In genomic region chr1:182588460-182589396, GRCh38 we compare ENCODE assay signal across 1 cellular context.
TF ChIP-seq lines count a peak whose summit lies in the region.

Gene RNASEL (minus strand): TSS chr1:182589256. CDS start chr1:182586806, 2,450 bp downstream.

TF ChIP-seq in K562, 482 proteins besides CTCF, POLR2A, EP300 and RAD21 (continued from another document and continues in another):
- no peak for TF ChIP-seq IRF1 (CRISPR knock-in tag; IDR thresholded peaks at IDR 0.05; ENCODE audit: borderline replicate concordance)
- TF ChIP-seq NFATC3 (IDR thresholded peaks at IDR 0.05), result no peak
- no peak for TF ChIP-seq XRCC4 (IDR thresholded peaks at IDR 0.05; ENCODE audit: extremely low read depth, insufficient read depth, insufficient read length)
- no peak for TF ChIP-seq TCF3 (CRISPR knock-in tag; IDR thresholded peaks at IDR 0.05)
- peak; percentile 63; the same call in 1 of the 2 replicates for TF ChIP-seq E2F3 (CRISPR knock-in tag; IDR thresholded peaks at IDR 0.05)
- no peak for TF ChIP-seq PRPF4 (IDR thresholded peaks at IDR 0.05; ENCODE audit: insufficient read depth, low read depth, low read length, poor library complexity, severe bottlenecking)
- no peak for TF ChIP-seq MXI1 (IDR thresholded peaks at IDR 0.05; ENCODE audit: low read depth, low read length)
- peak; percentile 63; the same call in 1 of the 2 replicates for TF ChIP-seq FOXJ2 (tag; IDR thresholded peaks at IDR 0.05)
- TF ChIP-seq CHD2 (IDR thresholded peaks at IDR 0.05; ENCODE audit: low read depth, low read length), result no peak
- TF ChIP-seq PHF21A (IDR thresholded peaks at IDR 0.05; ENCODE audit: borderline replicate concordance, low read depth), result no peak
- no peak for TF ChIP-seq ZNF347 (CRISPR knock-in tag; IDR thresholded peaks at IDR 0.05; ENCODE audit: low read depth)
- TF ChIP-seq ZNF766 (CRISPR knock-in tag; conservative IDR thresholded peaks at IDR 0.05), result peak; percentile 50; the same call in 1 of the 2 replicates
- TF ChIP-seq ZNF3 (CRISPR knock-in tag; IDR thresholded peaks at IDR 0.05), result no peak
- TF ChIP-seq SRSF3 (IDR thresholded peaks at IDR 0.05; ENCODE audit: insufficient read depth, low read length), result no peak
- no peak for TF ChIP-seq TSC22D4 (tag; IDR thresholded peaks at IDR 0.05)
- TF ChIP-seq DACH1 (IDR thresholded peaks at IDR 0.05; ENCODE audit: partially characterized antibody), result no peak
- TF ChIP-seq PHB2 (IDR thresholded peaks at IDR 0.05; ENCODE audit: low read depth), result no peak
- no peak for TF ChIP-seq LCOR (CRISPR knock-in tag; IDR thresholded peaks at IDR 0.05)
- no peak for TF ChIP-seq HOXB6 (CRISPR knock-in tag; IDR thresholded peaks at IDR 0.05; ENCODE audit: borderline replicate concordance)
- TF ChIP-seq HMBOX1 (IDR thresholded peaks at IDR 0.05), result no peak
- TF ChIP-seq HSF4 (CRISPR knock-in tag; IDR thresholded peaks at IDR 0.05; ENCODE audit: borderline replicate concordance), result no peak
- TF ChIP-seq ZMIZ1 (IDR thresholded peaks at IDR 0.05; ENCODE audit: low read depth in 2 of 2, low read length in 2 of 2), result no peak
- TF ChIP-seq ELK3 (CRISPR knock-in tag; IDR thresholded peaks at IDR 0.05), result peak; percentile 24; the same call in 1 of the 2 replicates
- no peak for TF ChIP-seq CAMTA2 (CRISPR knock-in tag; conservative IDR thresholded peaks at IDR 0.05)
- no peak for TF ChIP-seq ZNF324 (CRISPR knock-in tag; IDR thresholded peaks at IDR 0.05)
- no peak for TF ChIP-seq ZBTB2 (IDR thresholded peaks at IDR 0.05)
- no peak for TF ChIP-seq ZNF77 (CRISPR knock-in tag; IDR thresholded peaks at IDR 0.05)
- TF ChIP-seq MEF2A (IDR thresholded peaks at IDR 0.05; ENCODE audit: control insufficient read depth, low read depth, low read length), result no peak
- no peak for TF ChIP-seq RUNX1 (IDR thresholded peaks at IDR 0.05; ENCODE audit: low read depth)
- no peak for TF ChIP-seq KAT8 (IDR thresholded peaks at IDR 0.05; ENCODE audit: low read depth)
- TF ChIP-seq ARNT (IDR thresholded peaks at IDR 0.05), result 0 out of 4 replicates have a peak, but pooled peaks of 1 of the 2 experiments have one; percentile 50
- no peak for TF ChIP-seq BMI1 (IDR thresholded peaks at IDR 0.05; ENCODE audit: low read length)
- TF ChIP-seq ZEB2 (IDR thresholded peaks at IDR 0.05), result no peak
- no peak for TF ChIP-seq ZNF12 (CRISPR knock-in tag; IDR thresholded peaks at IDR 0.05)
- 0 out of 4 replicates have a peak, but pooled peaks of 1 of the 2 experiments have one; percentile 47 for TF ChIP-seq TEAD1 (CRISPR knock-in tag; IDR thresholded peaks at IDR 0.05)
- no peak for TF ChIP-seq ZBTB8A (IDR thresholded peaks at IDR 0.05; ENCODE audit: partially characterized antibody)
- no peak for TF ChIP-seq TFAM (CRISPR knock-in tag; conservative IDR thresholded peaks at IDR 0.05)
- no peak for TF ChIP-seq ZNF408 (CRISPR knock-in tag; IDR thresholded peaks at IDR 0.05; ENCODE audit: low read depth)
- TF ChIP-seq FOXJ3 (CRISPR knock-in tag; IDR thresholded peaks at IDR 0.05), result no peak
- no peak for TF ChIP-seq ARID3A (IDR thresholded peaks at IDR 0.05; ENCODE audit: borderline replicate concordance, low read depth, low read length)
- no peak for TF ChIP-seq XRCC3 (IDR thresholded peaks at IDR 0.05)
- TF ChIP-seq ZBTB26 (CRISPR knock-in tag; IDR thresholded peaks at IDR 0.05), result peak; percentile 26; the same call in 1 of the 2 replicates
- TF ChIP-seq KDM1A (IDR thresholded peaks at IDR 0.05), result no peak
- TF ChIP-seq ZNF699 (CRISPR knock-in tag; IDR thresholded peaks at IDR 0.05; ENCODE audit: insufficient replicate concordance), result no peak
- no peak for TF ChIP-seq ZBTB9 (CRISPR knock-in tag; IDR thresholded peaks at IDR 0.05)
- TF ChIP-seq ATF6 (CRISPR knock-in tag; IDR thresholded peaks at IDR 0.05), result no peak
- no peak; a peak in 1 of 4 replicates for TF ChIP-seq HDAC1 (IDR thresholded peaks at IDR 0.05)
- TF ChIP-seq EHMT2 (IDR thresholded peaks at IDR 0.05), result no peak
- TF ChIP-seq PKNOX1 (IDR thresholded peaks at IDR 0.05), result peak; percentile 89
- no peak for TF ChIP-seq ZNF830 (CRISPR knock-in tag; IDR thresholded peaks at IDR 0.05)
- TF ChIP-seq ZBTB17 (CRISPR knock-in tag; IDR thresholded peaks at IDR 0.05), result peak; percentile 91
- peak; percentile 68 to 69 for TF ChIP-seq NRF1 (conservative IDR thresholded peaks at IDR 0.05 in 1 of 2, IDR thresholded peaks at IDR 0.05 in 1 of 2)
- TF ChIP-seq SP1 (CRISPR knock-in tag; IDR thresholded peaks at IDR 0.05), result no peak; the same call in 1 of the 2 replicates
- TF ChIP-seq SRSF1 (IDR thresholded peaks at IDR 0.05; ENCODE audit: low read depth, low read length), result no peak
- TF ChIP-seq ZNF165 (CRISPR knock-in tag; IDR thresholded peaks at IDR 0.05; ENCODE audit: borderline replicate concordance), result no peak
